In genomic region chr1:111481387-111482221, GRCh38 we compare ENCODE assay signal across 8 cellular contexts. TPM values are rescaled to one million over a fixed set of nuclear protein-coding genes. Genes with fewer than 3 reads are reported as not detected.
DNase-seq lines count a peak whose midpoint lies in the region; ATAC-seq, FAIRE-seq and TF ChIP-seq lines count a peak whose summit lies in the region.

No MANE protein-coding gene starts in this region.

- ATAC-seq in gastroesophageal sphincter (peak; percentile 94), upper lobe of right lung (peak; percentile 97), GM18867 (IDR thresholded peaks at IDR 0.05; ENCODE audit: unreplicated experiment) (no peak)

- TF ChIP-seq POLR2A in gastroesophageal sphincter (IDR thresholded peaks at IDR 0.05), result no peak

- H3K36me3 ChIP-seq in gastroesophageal sphincter, result peaks cover 0 to 17% of the 10 kb centered on the region in 2 donors
- no peaks in the 10 kb centered on the region for H3K36me3 ChIP-seq in upper lobe of right lung

- no peaks in the 10 kb centered on the region for H3K9me3 ChIP-seq in gastroesophageal sphincter
- H3K9me3 ChIP-seq in upper lobe of right lung, result no peaks in the 10 kb centered on the region

- peak; percentile 52 to 88 (median 78) for TF ChIP-seq CTCF in gastroesophageal sphincter (IDR thresholded peaks at IDR 0.05)
- TF ChIP-seq CTCF in upper lobe of right lung (IDR thresholded peaks at IDR 0.05), result peak; percentile 68

- WGBS in gastroesophageal sphincter (ENCODE audit: low coverage in 1 of 2), 2 donors, result 22 to 27% methylated on average over 5 to 8 of the region's 8 CpGs

- H3K4me3 ChIP-seq in gastroesophageal sphincter (no peak overlapping the region), upper lobe of right lung (no peak overlapping the region)

- H3K27me3 ChIP-seq in gastroesophageal sphincter (no peaks in the 10 kb centered on the region), upper lobe of right lung (no peaks in the 10 kb centered on the region)

- TF ChIP-seq EP300 in gastroesophageal sphincter (IDR thresholded peaks at IDR 0.05), result no peak

- H3K27ac ChIP-seq in gastroesophageal sphincter (no peak overlapping the region), upper lobe of right lung (no peak overlapping the region)

- no peak for FAIRE-seq in RCC 7860 (lab: Jason Lieb, UNC)

- H3K4me1 ChIP-seq in gastroesophageal sphincter (peaks cover 0 to 14% (median 0%) of the 10 kb centered on the region in 3 donors), upper lobe of right lung (peaks cover 13% of the 10 kb centered on the region)

- DNase-seq in EH (ENCODE audit: low read depth) (peak; percentile 74), HuH-7.5 (ENCODE audit: low spot score) (peak; percentile 67), RCC 7860 (ENCODE audit: low spot score) (peak; percentile 45), occipital lobe (lab: John Stamatoyannopoulos, UW) (peak; percentile 59), upper lobe of right lung (peak; percentile 90)
- peak in 3 of 4 experiments; percentile 11 to 51 (median 32) for DNase-seq in activated naive CD4-positive, alpha-beta T cell (lab: John Stamatoyannopoulos, UW)

- intact Hi-C loops in upper lobe of right lung (cut with DNase I), result loop anchor here (10.0 kb wide), 1 partner anchor 273 kb away; the partner anchor contains the start of gene DDX20

RNA-seq across cellular contexts. Expression of gene C1orf162, which starts 7.8 kb away (rescaled TPM):
- total RNA-seq in gastroesophageal sphincter (10 to 100 TPM in 2 of 4 donors, 1 to 10 TPM in 2; 5.9 to 24.5 (median 13.7) TPM), occipital lobe (0.31 TPM), upper lobe of right lung (79.3 TPM)

RNA-seq across cellular contexts. Expression of gene ADORA3, which starts 21.8 kb away (rescaled TPM):
- total RNA-seq in gastroesophageal sphincter, result 10 to 100 TPM in 2 of 4 donors, 1 to 10 TPM in 2; 3.4 to 13.7 (median 7.8) TPM
- total RNA-seq in occipital lobe, result 3.6 TPM
- 9.3 TPM for total RNA-seq in upper lobe of right lung

RNA-seq across cellular contexts. Expression of gene TMIGD3, which starts 21.8 kb away (rescaled TPM):
- total RNA-seq in gastroesophageal sphincter (10 to 100 TPM in 1 of 4 donors, 1 to 10 TPM in 1, under 1 TPM in 1, not detected in 1; 0.85 to 14.1 (median 3.2) TPM), occipital lobe (2.0 TPM), upper lobe of right lung (5.1 TPM)

RNA-seq across cellular contexts. Expression of gene ATP5PB, which starts 32.3 kb away (rescaled TPM):
- total RNA-seq in gastroesophageal sphincter (100 to 1,000 TPM; 166 to 232 (median 192) TPM), occipital lobe (170 TPM), upper lobe of right lung (132 TPM)

RNA-seq across cellular contexts. Expression of gene WDR77, which starts 32.5 kb away (rescaled TPM):
- 10 to 100 TPM; 20.5 to 33.5 (median 28.7) TPM for total RNA-seq in gastroesophageal sphincter
- total RNA-seq in occipital lobe, result 21.1 TPM
- 20.1 TPM for total RNA-seq in upper lobe of right lung

Comparison
In these comparisons a context has a peak if more than half of its experiments do, and no peak if none do; other contexts are left out.
1. DNase-seq: peak in every context shown above with its lines; median percentile 90 in upper lobe of right lung; 74 in EH; 67 in HuH-7.5; 59 in occipital lobe; 45 in RCC 7860; 32 in activated naive CD4-positive, alpha-beta T cell.